20 cellular contexts compared by ENCODE assay signal in the genomic region with DNA sequence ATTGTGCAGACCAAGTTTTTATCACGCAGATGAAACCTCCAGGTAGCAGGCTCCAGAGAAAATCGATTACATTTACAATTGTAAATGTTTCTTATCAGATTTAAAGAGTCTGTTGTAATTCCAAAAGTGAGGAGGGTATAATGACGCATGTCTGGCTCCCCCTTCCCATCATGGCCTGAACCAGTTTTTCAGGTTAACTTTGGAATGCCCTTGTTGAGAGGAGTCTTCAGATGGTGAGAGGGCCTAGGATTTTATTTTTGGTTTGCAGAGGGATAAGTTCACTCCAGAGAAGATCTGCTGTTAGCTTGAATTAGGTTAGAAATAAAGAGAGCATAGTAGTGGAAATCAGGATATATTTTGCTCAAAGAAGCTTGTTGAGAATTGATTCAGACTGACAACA.
DNase-seq lines count a peak whose midpoint lies in the region; ATAC-seq and TF ChIP-seq lines count a peak whose summit lies in the region.
"Had no signal": no experiment of that assay in that cellular context is flagged by ENCODE, and none has a peak within 500 bp of the region (broad histone marks: within the 10 kb centered on the region; RNA-seq: fewer than 3 reads in every experiment).

No MANE protein-coding gene starts in this region.

- H3K27me3 ChIP-seq in right cardiac atrium (ENCODE audit: control insufficient read depth, insufficient read depth) = no peaks in the 10 kb centered on the region
- H3K27me3 ChIP-seq: BLaER1 had no signal

- no peaks in the 10 kb centered on the region for H3K27me3 Mint-ChIP-seq in mesothelial cell of epicardium (ENCODE audit: low read depth)
- H3K27me3 Mint-ChIP-seq: CD4-positive, CD25-positive, alpha-beta regulatory T cell had no signal

- H3K4me1 ChIP-seq in right cardiac atrium (ENCODE audit: control insufficient read depth, insufficient read depth, low read length) = no peaks in the 10 kb centered on the region
- H3K4me1 ChIP-seq: BLaER1, Caco-2 had no signal

- H3K4me1 Mint-ChIP-seq in mesothelial cell of epicardium = peaks cover 17% of the 10 kb centered on the region
- H3K4me1 Mint-ChIP-seq: B cell had no signal

- TF ChIP-seq CTCF in mesothelial cell of epicardium (IDR thresholded peaks at IDR 0.05; ENCODE audit: unreplicated experiment) = no peak

- H3K9me3 ChIP-seq in right cardiac atrium (ENCODE audit: control insufficient read depth, low read length) = no peaks in the 10 kb centered on the region
- H3K9me3 ChIP-seq: Caco-2 had no signal

- peaks cover 7% of the 10 kb centered on the region for H3K9me3 Mint-ChIP-seq in mesothelial cell of epicardium
- H3K9me3 Mint-ChIP-seq: CD4-positive, CD25-positive, alpha-beta regulatory T cell; CD8-positive, alpha-beta T cell; H9 had no signal

- DNase-seq in DMS53 (lab: John Stamatoyannopoulos, UW) (peak; percentile 4), DMS53 treated with DMSO at 0.1 percent for 48 hours (lab: John Stamatoyannopoulos, UW; ENCODE audit: unreplicated experiment) (no peak), mesothelial cell of epicardium (ENCODE audit: low spot score in 2 of 2, unreplicated experiment in 2 of 2) (no peak), right cardiac atrium (no peak), NCI-H1048 (lab: John Stamatoyannopoulos, UW) (no peak), NCI-H526 treated with DMSO at 0.1 percent for 48 hours (lab: John Stamatoyannopoulos, UW) (no peak)
- DNase-seq: Caco-2; CD4-positive, CD25-positive, alpha-beta regulatory T cell; CD8-positive, alpha-beta T cell; DMS153; DMS79 treated with DMSO at 0.1 percent for 48 hours; GF-D8; GM23248; H9 had no signal

- H3K27ac ChIP-seq in cingulate gyrus (ENCODE audit: low read depth, low read length) (peak overlapping the region; percentile 1), right cardiac atrium (ENCODE audit: low read length) (no peak overlapping the region)
- H3K27ac ChIP-seq: 22Rv1, BLaER1, C4-2B, GM23248 had no signal

- H3K36me3 Mint-ChIP-seq in mesothelial cell of epicardium = no peaks in the 10 kb centered on the region
- H3K36me3 Mint-ChIP-seq: CD8-positive, alpha-beta T cell had no signal

- no peak for ATAC-seq in right cardiac atrium
- ATAC-seq: CD8-positive, alpha-beta T cell; HCT116 had no signal

- H3K4me3 Mint-ChIP-seq in mesothelial cell of epicardium = no peak overlapping the region
- H3K4me3 Mint-ChIP-seq: B cell; CD4-positive, CD25-positive, alpha-beta regulatory T cell; CD8-positive, alpha-beta T cell; H9 had no signal

- H3K4me3 ChIP-seq in right cardiac atrium (ENCODE audit: low read length) = no peak overlapping the region
- H3K4me3 ChIP-seq: BLaER1, GM23248 had no signal

- WGBS in right cardiac atrium = 77% methylated on average over 3 of the region's 3 CpGs

- peak overlapping the region; percentile 31 for H3K27ac Mint-ChIP-seq in mesothelial cell of epicardium
- H3K27ac Mint-ChIP-seq: B cell; CD4-positive, CD25-positive, alpha-beta regulatory T cell; CD8-positive, alpha-beta T cell had no signal

- intact Hi-C loops in right cardiac atrium (cut with DNase I) = no loop called here
